ENCODE assay signal across 26 cellular contexts in the genomic region with DNA sequence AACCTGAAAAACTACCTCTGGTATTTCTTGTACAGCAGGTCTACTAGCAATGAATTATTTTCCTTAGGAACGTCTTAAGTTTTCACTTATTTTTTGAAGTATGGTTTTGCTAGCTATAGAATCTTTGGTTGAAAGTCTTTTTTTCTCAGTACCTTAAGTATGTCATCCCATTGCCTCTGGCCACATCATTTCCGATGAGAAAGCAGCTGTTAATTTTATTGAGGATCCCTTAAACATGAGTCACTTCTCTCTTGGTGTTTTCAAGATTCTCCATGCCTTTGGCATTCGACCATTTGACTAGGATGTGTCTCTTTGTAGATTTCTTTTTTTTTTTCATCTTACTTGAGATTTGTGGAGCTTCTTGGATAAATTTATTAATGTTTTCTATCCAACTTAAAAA.
DNase-seq lines count a peak whose midpoint lies in the region; ATAC-seq, FAIRE-seq and TF ChIP-seq lines count a peak whose summit lies in the region.
"Had no signal": no experiment of that assay in that cellular context is flagged by ENCODE, and none has a peak within 500 bp of the region (broad histone marks: within the 10 kb centered on the region; RNA-seq: fewer than 3 reads in every experiment).

No MANE protein-coding gene starts in this region.

- H3K4me3 ChIP-seq in breast epithelium: no peak overlapping the region
- no peak overlapping the region for H3K4me3 ChIP-seq in SJCRH30
- H3K4me3 ChIP-seq in neural progenitor cell: no peak overlapping the region
- H3K4me3 ChIP-seq: gastrocnemius medialis, stomach had no signal

- CTCF ChIA-PET in MCF 10A (lab: Yijun Ruan, JAX): no interaction called here

- H3F3A ChIP-seq in neural progenitor cell (ENCODE audit: low read depth): no peaks in the 10 kb centered on the region

- peaks cover 0 to 13% of the 10 kb centered on the region in 2 donors for H3K27me3 ChIP-seq in breast epithelium
- no peaks in the 10 kb centered on the region for H3K27me3 ChIP-seq in SJCRH30
- H3K27me3 ChIP-seq in neural progenitor cell: no peaks in the 10 kb centered on the region
- H3K27me3 ChIP-seq: stomach had no signal

- no peak for FAIRE-seq in GM19239 (lab: Jason Lieb, UNC)

- no peak overlapping the region for H3K27ac ChIP-seq in breast epithelium
- peak overlapping the region; percentile 36 for H3K27ac ChIP-seq in SJCRH30
- H3K27ac ChIP-seq in neural progenitor cell: no peak overlapping the region
- H3K27ac ChIP-seq: 22Rv1, gastrocnemius medialis, stomach, VCaP had no signal

- H3K27me3 Mint-ChIP-seq in MCF 10A (ENCODE audit: insufficient read depth, unreplicated experiment) (peaks cover 51% of the 10 kb centered on the region), neural progenitor cell (ENCODE audit: insufficient read depth, low read depth) (no peaks in the 10 kb centered on the region)
- H3K27me3 Mint-ChIP-seq: memory B cell had no signal

- BruUV-seq in MCF 10A (replicated peaks; lab: Mats Ljungman, UMichigan): no TSS peak

- no peak overlapping the region for H3K4me2 ChIP-seq in neural progenitor cell

- H3K27ac Mint-ChIP-seq in MCF 10A (ENCODE audit: low read depth, unreplicated experiment): peak overlapping the region; percentile 11
- H3K27ac Mint-ChIP-seq in neural progenitor cell: no peak overlapping the region
- H3K27ac Mint-ChIP-seq: CD14-positive monocyte, memory B cell, natural killer cell had no signal

- H3K4me3 Mint-ChIP-seq in MCF 10A (ENCODE audit: unreplicated experiment) (no peak overlapping the region), neural progenitor cell (no peak overlapping the region)
- H3K4me3 Mint-ChIP-seq: CD14-positive monocyte, memory B cell, natural killer cell had no signal

- H3K4me1 ChIP-seq in breast epithelium (no peaks in the 10 kb centered on the region), SJCRH30 (peaks cover 11% of the 10 kb centered on the region; the same call in 1 of the 2 replicates), neural progenitor cell (no peaks in the 10 kb centered on the region)
- H3K4me1 ChIP-seq: gastrocnemius medialis, stomach had no signal

- H4K20me1 ChIP-seq in neural progenitor cell (ENCODE audit: low read depth): no peaks in the 10 kb centered on the region

- no peak for ATAC-seq in GM19455 (IDR thresholded peaks at IDR 0.05; ENCODE audit: unreplicated experiment)
- ATAC-seq: gastrocnemius medialis, natural killer cell had no signal

- intact Hi-C loops in MCF 10A (cut with micrococcal nuclease): no loop called here
- intact Hi-C loops in breast epithelium (cut with DNase I; ENCODE audit: low total_unique reads): no loop called here

- DNase-seq in MCF 10A (ENCODE audit: unreplicated experiment): peak; percentile 38
- no peak for DNase-seq in breast epithelium (ENCODE audit: low spot score in 2 of 2)
- DNase-seq in SJCRH30: peak; percentile 4 to 46
- DNase-seq in fibroblast of the conjunctiva (ENCODE audit: low read depth): peak; percentile 2
- DNase-seq in GM19239 (ENCODE audit: insufficient read length, low spot score): no peak
- no peak for DNase-seq in neural progenitor cell (ENCODE audit: low spot score)
- no peak for DNase-seq in D341Med (ENCODE audit: low spot score)
- DNase-seq: activated gamma-delta T cell; anterior cingulate cortex; gastrocnemius medialis; Kasumi-1; natural killer cell; NCI-H1105; NCI-H2081 treated with DMSO at 0.1 percent for 48 hours; NCI-H524; posterior cingulate gyrus; SHP77; stimulated activated CD4-positive, alpha-beta T cell treated with anti-CD3 and anti-CD28 coated beads, Interleukin-4, amount 100 ng/mL, for 1 hour; stomach; T-helper 1 cell; trophoblast cell had no signal

- no peak overlapping the region for H2AFZ ChIP-seq in neural progenitor cell (replicated peaks)

- H3K36me3 Mint-ChIP-seq in MCF 10A (ENCODE audit: insufficient read depth, unreplicated experiment) (no peaks in the 10 kb centered on the region), neural progenitor cell (no peaks in the 10 kb centered on the region)
- H3K36me3 Mint-ChIP-seq: CD14-positive monocyte, memory B cell had no signal

- H3K9me3 ChIP-seq in breast epithelium: no peaks in the 10 kb centered on the region
- no peaks in the 10 kb centered on the region for H3K9me3 ChIP-seq in SJCRH30 (replicated peaks)
- H3K9me3 ChIP-seq in neural progenitor cell (ENCODE audit: low read depth): no peaks in the 10 kb centered on the region
- H3K9me3 ChIP-seq: stomach had no signal

- H3K79me2 ChIP-seq in neural progenitor cell (ENCODE audit: low read depth): no peaks in the 10 kb centered on the region

- H3K9me3 Mint-ChIP-seq in MCF 10A (ENCODE audit: unreplicated experiment) (no peaks in the 10 kb centered on the region), neural progenitor cell (peaks cover 7% of the 10 kb centered on the region)

- H3K4me1 Mint-ChIP-seq in MCF 10A (ENCODE audit: insufficient read depth, unreplicated experiment): no peaks in the 10 kb centered on the region
- no peaks in the 10 kb centered on the region for H3K4me1 Mint-ChIP-seq in neural progenitor cell
- H3K4me1 Mint-ChIP-seq: CD14-positive monocyte, memory B cell, natural killer cell had no signal

- TF ChIP-seq CTCF in MCF 10A (IDR thresholded peaks at IDR 0.05; ENCODE audit: unreplicated experiment) (no peak), breast epithelium (IDR thresholded peaks at IDR 0.05) (no peak), neural progenitor cell (IDR thresholded peaks at IDR 0.05) (no peak)

- TF ChIP-seq POLR2A in breast epithelium (IDR thresholded peaks at IDR 0.05): no peak

- POLR2A ChIA-PET in MCF 10A (lab: Yijun Ruan, JAX): no interaction called here

- no peak overlapping the region for H3K9ac ChIP-seq in neural progenitor cell

- H3K36me3 ChIP-seq in breast epithelium (no peaks in the 10 kb centered on the region), SJCRH30 (no peaks in the 10 kb centered on the region), neural progenitor cell (peaks cover 8% of the 10 kb centered on the region)
- H3K36me3 ChIP-seq: gastrocnemius medialis, stomach had no signal

Comparison
In these comparisons a context has a peak if more than half of its experiments do, and no peak if none do; other contexts are left out.
1. DNase-seq: peak in MCF 10A (single experiment), SJCRH30 (2 of 2) and fibroblast of the conjunctiva (single experiment); none in breast epithelium (0 of 2), GM19239 (single experiment), neural progenitor cell (single experiment) and D341Med (single experiment).